19 cellular contexts compared by ENCODE assay signal in the genomic region with DNA sequence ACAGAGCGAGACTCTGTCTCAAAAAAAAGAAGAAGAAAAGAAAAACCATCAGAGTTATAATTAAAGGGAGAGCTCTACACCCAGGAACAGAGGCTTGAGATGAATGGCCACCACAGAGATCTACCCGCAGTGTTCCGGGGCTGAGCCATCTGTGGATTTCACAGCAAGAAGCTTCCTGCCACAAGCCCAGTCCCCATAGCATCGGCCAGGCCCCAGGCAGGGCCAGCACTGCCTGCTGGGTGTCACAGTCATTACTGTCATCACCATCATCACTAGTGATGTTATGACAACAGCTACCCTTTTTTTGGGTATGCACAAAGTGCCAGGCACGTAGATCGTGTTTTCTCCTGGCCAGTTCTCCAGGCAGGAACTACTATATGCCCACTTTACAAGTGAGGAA.
"Had no signal": no experiment of that assay in that cellular context is flagged by ENCODE, and none has a peak within 500 bp of the region (broad histone marks: within the 10 kb centered on the region; RNA-seq: fewer than 3 reads in every experiment).

No MANE protein-coding gene starts in this region.

- H3K9me3 Mint-ChIP-seq: naive thymus-derived CD8-positive, alpha-beta T cell; stimulated activated memory B cell treated with anti-CD40 and anti-IgM and Interleukin-4, amounts not matched to agents 10 μg/mL and 1 μg/mL and 100 μg/mL, for 72 hours; stimulated activated naive CD8-positive, alpha-beta T cell treated with anti-CD3 and anti-CD28 coated beads, Interleukin-15, Interleukin-2, amounts not matched to agents 100 ng/mL and 50 ng/mL, for 24 hours had no signal

- H3K36me3 Mint-ChIP-seq: naive thymus-derived CD8-positive, alpha-beta T cell; stimulated activated memory B cell treated with anti-CD40 and anti-IgM and Interleukin-4, amounts not matched to agents 10 μg/mL and 1 μg/mL and 100 μg/mL, for 72 hours had no signal

- H3K9me3 ChIP-seq: mucosa of descending colon, psoas muscle, right lobe of liver, tibial artery, upper lobe of left lung, vagina had no signal

- ATAC-seq: mucosa of descending colon; naive thymus-derived CD8-positive, alpha-beta T cell; psoas muscle; right lobe of liver; stimulated activated memory B cell treated with anti-CD40 and anti-IgM and Interleukin-4, amounts not matched to agents 10 μg/mL and 1 μg/mL and 100 μg/mL, for 72 hours had no signal

- H3K36me3 ChIP-seq: right lobe of liver, tibial artery, upper lobe of left lung, vagina had no signal

- H3K27ac Mint-ChIP-seq: stimulated activated memory B cell treated with anti-CD40 and anti-IgM and Interleukin-4, amounts not matched to agents 10 μg/mL and 1 μg/mL and 100 μg/mL, for 72 hours; stimulated activated naive CD8-positive, alpha-beta T cell treated with anti-CD3 and anti-CD28 coated beads, Interleukin-15, Interleukin-2, amounts not matched to agents 100 ng/mL and 50 ng/mL, for 24 hours had no signal

- H3K4me3 ChIP-seq: mucosa of descending colon, psoas muscle, right lobe of liver, tibial artery, upper lobe of left lung, vagina had no signal

- H3K27me3 Mint-ChIP-seq: naive thymus-derived CD8-positive, alpha-beta T cell; stimulated activated naive CD8-positive, alpha-beta T cell treated with anti-CD3 and anti-CD28 coated beads, Interleukin-15, Interleukin-2, amounts not matched to agents 100 ng/mL and 50 ng/mL, for 24 hours had no signal

- H3K4me3 Mint-ChIP-seq: naive thymus-derived CD8-positive, alpha-beta T cell; stimulated activated memory B cell treated with anti-CD40 and anti-IgM and Interleukin-4, amounts not matched to agents 10 μg/mL and 1 μg/mL and 100 μg/mL, for 72 hours; stimulated activated naive CD8-positive, alpha-beta T cell treated with anti-CD3 and anti-CD28 coated beads, Interleukin-15, Interleukin-2, amounts not matched to agents 100 ng/mL and 50 ng/mL, for 24 hours had no signal

- H3K4me1 Mint-ChIP-seq: naive thymus-derived CD8-positive, alpha-beta T cell; stimulated activated memory B cell treated with anti-CD40 and anti-IgM and Interleukin-4, amounts not matched to agents 10 μg/mL and 1 μg/mL and 100 μg/mL, for 72 hours had no signal

- H3K4me1 ChIP-seq: psoas muscle, right lobe of liver, tibial artery, upper lobe of left lung, vagina had no signal

- H3K27ac ChIP-seq: psoas muscle, right lobe of liver, tibial artery, upper lobe of left lung, vagina had no signal

- DNase-seq: effector CD4-positive, alpha-beta T cell; foreskin melanocyte; head of caudate nucleus; hippocampal formation; kidney glomerular epithelial cell; mammary epithelial cell; mucosa of descending colon; naive thymus-derived CD8-positive, alpha-beta T cell; occipital lobe; psoas muscle; retina; right lobe of liver; stimulated activated CD4-positive, alpha-beta T cell treated with anti-CD3 and anti-CD28 coated beads, Interleukin-4, amount 100 ng/mL, for 1 hour; stimulated activated CD8-positive, alpha-beta memory T cell treated with anti-CD3 and anti-CD28 coated beads, Interleukin-4, amount 100 ng/mL, for 48 hours; tibial artery; upper lobe of left lung had no signal

- H3K27me3 ChIP-seq: right lobe of liver, upper lobe of left lung, vagina had no signal
